In genomic region chr16:67883872-67884261, GRCh38 we compare ENCODE assay signal across 9 cellular contexts. TPM values are rescaled to one million over a fixed set of nuclear protein-coding genes. Genes with fewer than 3 reads are reported as not detected.
A peak's percentile ranks its signal among the peaks of the same experiment; 100 is the strongest.
DNase-seq lines count a peak whose midpoint lies in the region; ATAC-seq and TF ChIP-seq lines count a peak whose summit lies in the region.
"Had no signal": no experiment of that assay in that cellular context is flagged by ENCODE, and none has a peak within 500 bp of the region (broad histone marks: within the 10 kb centered on the region; RNA-seq: fewer than 3 reads in every experiment).

No MANE protein-coding gene starts in this region.

- H3K36me3 ChIP-seq in esophagus muscularis mucosa = peaks cover 48 to 72% (median 63%) of the 10 kb centered on the region in 4 donors
- H3K36me3 ChIP-seq in osteoblast (ENCODE audit: insufficient read depth, low read length) = peaks cover 54% of the 10 kb centered on the region
- H3K36me3 ChIP-seq in thoracic aorta = peaks cover 39% of the 10 kb centered on the region

- H3K4me3 ChIP-seq in esophagus muscularis mucosa (no peak overlapping the region), osteoblast (ENCODE audit: insufficient read depth, low read length) (no peak overlapping the region), thoracic aorta (no peak overlapping the region)
- H3K4me3 ChIP-seq: BLaER1 had no signal

- no peak for TF ChIP-seq POLR2A in esophagus muscularis mucosa (IDR thresholded peaks at IDR 0.05; ENCODE audit: low read depth)

- no peaks in the 10 kb centered on the region for H3K9me3 ChIP-seq in esophagus muscularis mucosa
- H3K9me3 ChIP-seq in osteoblast (ENCODE audit: low read depth, low read length) = no peaks in the 10 kb centered on the region
- no peaks in the 10 kb centered on the region for H3K9me3 ChIP-seq in thoracic aorta
- H3K9me3 ChIP-seq: BLaER1 had no signal

- H3K79me2 ChIP-seq in osteoblast (ENCODE audit: insufficient read depth, low read length) = no peaks in the 10 kb centered on the region

- WGBS in esophagus muscularis mucosa = 56% methylated on average over 10 of the region's 11 CpGs

- H2AFZ ChIP-seq in osteoblast (ENCODE audit: low read length) = no peak overlapping the region

- TF ChIP-seq EP300 in esophagus muscularis mucosa (IDR thresholded peaks at IDR 0.05) = no peak

- ATAC-seq in thoracic aorta (ENCODE audit: insufficient number of reproducible peaks, low FRiP score, low read depth) = no peak

- H3K27me3 ChIP-seq in esophagus muscularis mucosa (no peaks in the 10 kb centered on the region), osteoblast (ENCODE audit: insufficient read depth, low read length) (no peaks in the 10 kb centered on the region), thoracic aorta (replicated peaks; ENCODE audit: insufficient read depth) (no peaks in the 10 kb centered on the region)
- H3K27me3 ChIP-seq: BLaER1 had no signal

- peaks cover 19 to 42% (median 24%) of the 10 kb centered on the region in 4 donors for H3K4me1 ChIP-seq in esophagus muscularis mucosa
- H3K4me1 ChIP-seq in osteoblast (ENCODE audit: insufficient read depth, low read length) = peaks cover 8% of the 10 kb centered on the region
- H3K4me1 ChIP-seq in thoracic aorta (ENCODE audit: control insufficient read depth in 1 of 2, low read depth in 2 of 2) = peaks cover 4 to 17% of the 10 kb centered on the region in 2 donors
- H3K4me1 ChIP-seq: BLaER1 had no signal

- peak overlapping the region; percentile 71 to 83 (median 76) for H3K27ac ChIP-seq in esophagus muscularis mucosa (replicated peaks in 1 of 4)
- H3K27ac ChIP-seq in osteoblast (ENCODE audit: low read depth, low read length) = no peak overlapping the region
- H3K27ac ChIP-seq in thoracic aorta = peak overlapping the region; percentile 45 to 56
- H3K27ac ChIP-seq: BLaER1 had no signal

- intact Hi-C loops in esophagus muscularis mucosa (cut with DNase I) = loop anchor here (2.0 to 5.0 kb wide), 2 partner anchors 45 to 158 kb away; no protein-coding TSS in a partner anchor

- no peak overlapping the region for H3K4me2 ChIP-seq in osteoblast (ENCODE audit: insufficient read depth, low read length)
- H3K4me2 ChIP-seq: BLaER1 had no signal

- H4K20me1 ChIP-seq in osteoblast (ENCODE audit: insufficient read depth, low read length) = peaks cover 30% of the 10 kb centered on the region

- TF ChIP-seq CTCF in esophagus muscularis mucosa (IDR thresholded peaks at IDR 0.05) (peak; percentile 84 to 96 (median 85)), osteoblast (IDR thresholded peaks at IDR 0.05; ENCODE audit: extremely low read depth, low read depth, low read length) (peak; percentile 84), thoracic aorta (IDR thresholded peaks at IDR 0.05) (peak; percentile 89)

- DNase-seq in NCI-H1436 (lab: John Stamatoyannopoulos, UW) (peak; percentile 55), NCI-H1436 treated with DMSO at 0.1 percent for 48 hours (lab: John Stamatoyannopoulos, UW) (no peak), NCI-H2171 (lab: John Stamatoyannopoulos, UW) (peak; percentile 21), activated T-cell treated with anti-CD3 and anti-CD28 coated beads for 24 hours (ENCODE audit: low read depth) (peak; percentile 63), esophagus muscularis mucosa (ENCODE audit: extremely low spot score) (no peak), osteoblast (ENCODE audit: insufficient read length, low spot score, missing footprints) (peak; percentile 99), thoracic aorta (ENCODE audit: low spot score) (no peak), dedifferentiated amniotic fluid mesenchymal stem cell (ENCODE audit: extremely low spot score) (no peak)

RNA-seq across cellular contexts. Expression of gene NRN1L, which starts 0.8 kb away (rescaled TPM):
- total RNA-seq in esophagus muscularis mucosa (1 to 10 TPM in 1 of 4 donors, under 1 TPM in 1, not detected in 2; 0.99 to 1.7 TPM), osteoblast (0.29 TPM in 1 of 2 replicates, not detected in the other), thoracic aorta (not detected)

RNA-seq across cellular contexts. Expression of gene PSKH1, which starts 9.2 kb away (rescaled TPM):
- total RNA-seq in esophagus muscularis mucosa = 10 to 100 TPM; 16.1 to 35.4 (median 26.4) TPM
- total RNA-seq in osteoblast = 16.8 and 18.5 TPM in 2 replicates
- 10 to 100 TPM; 24.1 to 36.0 TPM for total RNA-seq in thoracic aorta

RNA-seq across cellular contexts. Expression of gene EDC4, which starts 11.0 kb away (rescaled TPM):
- total RNA-seq in esophagus muscularis mucosa (10 to 100 TPM; 49.9 to 70.9 (median 52.0) TPM), osteoblast (45.7 and 60.8 TPM in 2 replicates), thoracic aorta (10 to 100 TPM; 57.4 to 61.0 TPM)

RNA-seq across cellular contexts. Expression of gene CENPT, which starts 36.4 kb away (rescaled TPM):
- total RNA-seq in esophagus muscularis mucosa = 10 to 100 TPM; 30.3 to 50.7 (median 33.2) TPM
- total RNA-seq in osteoblast = 24.2 and 25.6 TPM in 2 replicates
- total RNA-seq in thoracic aorta = 10 to 100 TPM; 59.6 to 70.9 TPM

RNA-seq across cellular contexts. Expression of gene NUTF2, which starts 37.1 kb away (rescaled TPM):
- total RNA-seq in esophagus muscularis mucosa (100 to 1,000 TPM; 101 to 246 (median 174) TPM), osteoblast (203 TPM in 2 replicates), thoracic aorta (100 to 1,000 TPM in 1 of 2 donors, 10 to 100 TPM in 1; 79.0 to 172 TPM)

Comparison
In these comparisons a context has a peak if more than half of its experiments do, and no peak if none do; other contexts are left out.
1. DNase-seq: peak in NCI-H1436 (single experiment), NCI-H2171 (single experiment), activated T-cell treated with anti-CD3 and anti-CD28 coated beads for 24 hours (single experiment) and osteoblast (single experiment); none in NCI-H1436 treated with DMSO at 0.1 percent for 48 hours (single experiment), esophagus muscularis mucosa (single experiment), thoracic aorta (single experiment) and dedifferentiated amniotic fluid mesenchymal stem cell (single experiment).
2. Peak in every context shown above with its lines, with median percentiles within 50 percentile points of each other: CTCF ChIP-seq.